11 cellular contexts compared by ENCODE assay signal in the genomic region with DNA sequence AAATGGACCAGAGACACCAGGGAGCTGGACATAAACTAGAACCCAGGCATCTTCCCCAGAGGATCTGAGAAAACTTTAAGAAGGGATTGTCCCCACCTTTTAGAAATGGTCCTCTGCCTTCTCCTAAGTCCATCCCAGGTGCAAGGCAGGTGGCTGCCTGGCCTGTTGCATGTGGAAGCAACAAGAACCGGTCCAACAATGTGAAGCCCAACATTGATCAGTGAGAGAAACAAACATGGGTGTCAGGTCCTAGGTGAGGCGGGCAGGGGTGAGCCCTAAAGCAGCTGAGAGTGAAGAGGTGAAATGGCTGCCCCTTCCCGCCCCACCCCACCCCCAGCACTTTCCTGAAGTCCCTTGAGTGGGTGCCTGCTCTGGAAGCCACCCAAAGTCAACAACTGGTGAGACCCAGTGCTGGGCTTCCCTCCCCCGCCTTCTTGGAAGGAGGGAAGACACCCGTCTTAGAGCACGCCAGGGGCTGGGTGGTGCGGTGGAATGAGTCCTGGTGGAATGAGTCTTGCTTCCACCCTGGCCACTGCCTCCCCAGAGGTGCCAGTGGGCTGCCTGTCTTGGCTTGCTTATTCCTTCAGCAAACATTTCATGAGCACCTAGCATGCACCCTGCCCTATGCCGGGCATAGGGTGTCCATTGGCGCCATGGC. TPM values are rescaled to one million over a fixed set of nuclear protein-coding genes. Genes with fewer than 3 reads are reported as not detected.
A peak's percentile ranks its signal among the peaks of the same experiment; 100 is the strongest.
DNase-seq lines count a peak whose midpoint lies in the region; ATAC-seq and TF ChIP-seq lines count a peak whose summit lies in the region.
"Had no signal": no experiment of that assay in that cellular context is flagged by ENCODE, and none has a peak within 500 bp of the region (broad histone marks: within the 10 kb centered on the region; RNA-seq: fewer than 3 reads in every experiment).

No MANE protein-coding gene starts in this region.

- peak overlapping the region; percentile 90 for H3K27ac ChIP-seq in liver (ENCODE audit: low read depth in 1 of 2, low read length in 2 of 2)
- H3K27ac ChIP-seq in thoracic aorta = no peak overlapping the region
- H3K27ac ChIP-seq in tibial nerve = peak overlapping the region in 2 of 4 donors; percentile 88 to 93

- H3K9me3 Mint-ChIP-seq in activated naive CD4-positive, alpha-beta T cell treated with anti-CD3 and anti-CD28 coated beads, Interleukin-2, amount 50 U/mL, for 24 hours = no peaks in the 10 kb centered on the region
- H3K9me3 Mint-ChIP-seq in activated T-helper 17 cell treated with anti-CD3 and anti-CD28 coated beads, Interleukin-2, amount 50 U/mL, for 72 hours = no peaks in the 10 kb centered on the region

- no peak for TF ChIP-seq POLR2A in tibial nerve (IDR thresholded peaks at IDR 0.05)

- peak overlapping the region; percentile 59 for H3K27ac Mint-ChIP-seq in activated naive CD4-positive, alpha-beta T cell treated with anti-CD3 and anti-CD28 coated beads, Interleukin-2, amount 50 U/mL, for 24 hours
- H3K27ac Mint-ChIP-seq in activated T-helper 17 cell treated with anti-CD3 and anti-CD28 coated beads, Interleukin-2, amount 50 U/mL, for 72 hours = peak overlapping the region; percentile 33

- peaks cover 4 to 11% (median 8%) of the 10 kb centered on the region in 4 donors for H3K36me3 ChIP-seq in liver (ENCODE audit: control insufficient read depth in 4 of 4, insufficient read depth in 3 of 4, low read depth in 1 of 4, low read length in 3 of 4)
- peaks cover 22% of the 10 kb centered on the region for H3K36me3 ChIP-seq in thoracic aorta
- peaks cover 0 to 41% (median 7%) of the 10 kb centered on the region in 3 donors for H3K36me3 ChIP-seq in tibial nerve

- TF ChIP-seq CTCF in liver (IDR thresholded peaks at IDR 0.05; ENCODE audit: low read depth, low read length, missing input control) = no peak
- no peak for TF ChIP-seq CTCF in thoracic aorta (IDR thresholded peaks at IDR 0.05)
- no peak for TF ChIP-seq CTCF in tibial nerve (IDR thresholded peaks at IDR 0.05)

- no peak overlapping the region for H3K9ac ChIP-seq in liver (ENCODE audit: low read depth in 1 of 2, low read length in 2 of 2)

- H3K4me1 ChIP-seq in liver (ENCODE audit: control insufficient read depth in 4 of 4, insufficient read depth in 4 of 4, low read length in 3 of 4) = peaks cover 23 to 76% (median 70%) of the 10 kb centered on the region in 4 donors
- H3K4me1 ChIP-seq in thoracic aorta (ENCODE audit: control insufficient read depth in 1 of 2, low read depth in 2 of 2) = peaks cover 18 to 22% of the 10 kb centered on the region in 2 donors
- peaks cover 2 to 41% (median 25%) of the 10 kb centered on the region in 4 donors for H3K4me1 ChIP-seq in tibial nerve

- H3K9me3 ChIP-seq in liver (ENCODE audit: control insufficient read depth in 4 of 4, low read length in 3 of 4) = no peaks in the 10 kb centered on the region
- H3K9me3 ChIP-seq in thoracic aorta = no peaks in the 10 kb centered on the region
- H3K9me3 ChIP-seq in tibial nerve = no peaks in the 10 kb centered on the region

- peak overlapping the region; percentile 88 for H3K4me3 Mint-ChIP-seq in activated naive CD4-positive, alpha-beta T cell treated with anti-CD3 and anti-CD28 coated beads, Interleukin-2, amount 50 U/mL, for 24 hours
- H3K4me3 Mint-ChIP-seq in activated T-helper 17 cell treated with anti-CD3 and anti-CD28 coated beads, Interleukin-2, amount 50 U/mL, for 72 hours = peak overlapping the region; percentile 79

- no peaks in the 10 kb centered on the region for H3K27me3 Mint-ChIP-seq in activated naive CD4-positive, alpha-beta T cell treated with anti-CD3 and anti-CD28 coated beads, Interleukin-2, amount 50 U/mL, for 24 hours
- H3K27me3 Mint-ChIP-seq in activated T-helper 17 cell treated with anti-CD3 and anti-CD28 coated beads, Interleukin-2, amount 50 U/mL, for 72 hours = no peaks in the 10 kb centered on the region

- no peak for TF ChIP-seq RAD21 in liver (IDR thresholded peaks at IDR 0.05)

- no peak for DNase-seq in activated naive CD4-positive, alpha-beta T cell (lab: John Stamatoyannopoulos, UW)
- no peak for DNase-seq in thoracic aorta (ENCODE audit: low spot score)
- DNase-seq in DMS114 treated with DMSO at 0.1 percent for 48 hours (lab: John Stamatoyannopoulos, UW; ENCODE audit: unreplicated experiment) = no peak
- no peak for DNase-seq in AG08395 (ENCODE audit: low spot score)
- no peak for DNase-seq in tibial nerve (ENCODE audit: low spot score in 2 of 2)
- DNase-seq: activated CD4-positive, alpha-beta T cell treated with anti-CD3 and anti-CD28 coated beads for 48 hours; NCI-H748 treated with DMSO at 0.1 percent for 48 hours had no signal

- H3K4me3 ChIP-seq in liver (ENCODE audit: low read depth in 1 of 3, low read length in 3 of 3) (no peak overlapping the region), thoracic aorta (peak overlapping the region; percentile 98), tibial nerve (peak overlapping the region in 1 of 4 donors; percentile 72)

- WGBS in liver = 69% methylated on average over 9 of the region's 9 CpGs
- 81 to 92% methylated on average over 6 to 7 of the region's 9 CpGs for WGBS in tibial nerve, 2 donors

- no peak for TF ChIP-seq EP300 in tibial nerve (IDR thresholded peaks at IDR 0.05)

- ATAC-seq in activated T-helper 17 cell treated with anti-CD3 and anti-CD28 coated beads, Interleukin-2, amount 50 U/mL, for 72 hours (replicated peaks) = no peak
- no peak for ATAC-seq in thoracic aorta (ENCODE audit: insufficient number of reproducible peaks, low FRiP score, low read depth)

- H3K27me3 ChIP-seq in liver (ENCODE audit: control insufficient read depth in 4 of 4, insufficient read depth in 4 of 4, low read length in 3 of 4) (no peaks in the 10 kb centered on the region), thoracic aorta (replicated peaks; ENCODE audit: insufficient read depth) (no peaks in the 10 kb centered on the region), tibial nerve (no peaks in the 10 kb centered on the region)

- H3K4me1 Mint-ChIP-seq in activated naive CD4-positive, alpha-beta T cell treated with anti-CD3 and anti-CD28 coated beads, Interleukin-2, amount 50 U/mL, for 24 hours = peaks cover 46% of the 10 kb centered on the region
- peaks cover 26% of the 10 kb centered on the region for H3K4me1 Mint-ChIP-seq in activated T-helper 17 cell treated with anti-CD3 and anti-CD28 coated beads, Interleukin-2, amount 50 U/mL, for 72 hours

- peaks cover 4% of the 10 kb centered on the region for H3K36me3 Mint-ChIP-seq in activated naive CD4-positive, alpha-beta T cell treated with anti-CD3 and anti-CD28 coated beads, Interleukin-2, amount 50 U/mL, for 24 hours
- H3K36me3 Mint-ChIP-seq in activated T-helper 17 cell treated with anti-CD3 and anti-CD28 coated beads, Interleukin-2, amount 50 U/mL, for 72 hours (ENCODE audit: low read depth) = peaks cover 49% of the 10 kb centered on the region

TF ChIP-seq in liver, 16 proteins besides CTCF, POLR2A, EP300 and RAD21 (continues in another document):
- TF ChIP-seq ATF3 (IDR thresholded peaks at IDR 0.05) (no peak), JUND (IDR thresholded peaks at IDR 0.05) (no peak), RXRA (IDR thresholded peaks at IDR 0.05) (no peak), FOXA2 (IDR thresholded peaks at IDR 0.05) (no peak), HNF4G (IDR thresholded peaks at IDR 0.05) (no peak), GABPA (IDR thresholded peaks at IDR 0.05 in 1 of 2, conservative IDR thresholded peaks at IDR 0.05 in 1 of 2) (no peak), ZBTB33 (IDR thresholded peaks at IDR 0.05) (no peak), YY1 (IDR thresholded peaks at IDR 0.05) (no peak), TAF1 (conservative IDR thresholded peaks at IDR 0.05) (no peak)
- TF ChIP-seq, protein P1, sequence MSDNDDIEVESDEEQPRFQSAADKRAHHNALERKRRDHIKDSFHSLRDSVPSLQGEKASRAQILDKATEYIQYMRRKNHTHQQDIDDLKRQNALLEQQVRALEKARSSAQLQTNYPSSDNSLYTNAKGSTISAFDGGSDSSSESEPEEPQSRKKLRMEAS (IDR thresholded peaks at IDR 0.05) = no peak

RNA-seq across cellular contexts. Expression of gene AP1M1, which starts 1.7 kb away (rescaled TPM):
- 100 to 1,000 TPM; 103 to 110 TPM for total RNA-seq in activated T-helper 17 cell treated with anti-CD3 and anti-CD28 coated beads, Interleukin-2, amount 50 U/mL, for 72 hours
- total RNA-seq in liver = 10 to 100 TPM; 25.4 to 62.2 TPM
- polyA plus RNA-seq in liver = 10 to 100 TPM; 50.4 TPM
- total RNA-seq in thoracic aorta = 100 to 1,000 TPM in 1 of 2 donors, 10 to 100 TPM in 1; 77.5 to 121 TPM
- 100 to 1,000 TPM in 3 of 4 donors, 10 to 100 TPM in 1; 92.8 to 144 (median 109) TPM for total RNA-seq in tibial nerve

RNA-seq across cellular contexts. Expression of gene FAM32A, which starts 14.2 kb away (rescaled TPM):
- 10 to 100 TPM; 43.0 to 61.9 TPM for total RNA-seq in activated T-helper 17 cell treated with anti-CD3 and anti-CD28 coated beads, Interleukin-2, amount 50 U/mL, for 72 hours
- total RNA-seq in liver (10 to 100 TPM; 46.2 to 60.2 TPM), thoracic aorta (10 to 100 TPM; 74.8 to 75.5 TPM), tibial nerve (10 to 100 TPM; 55.3 to 82.6 (median 73.0) TPM)
- 10 to 100 TPM; 50.4 to 54.3 TPM for polyA plus RNA-seq in liver

RNA-seq across cellular contexts. Expression of gene CIB3, which starts 26.1 kb away (rescaled TPM):
- total RNA-seq in activated T-helper 17 cell treated with anti-CD3 and anti-CD28 coated beads, Interleukin-2, amount 50 U/mL, for 72 hours = 1 to 10 TPM in 1 of 2 donors, not detected in 1; 1.1 TPM
- not detected for total RNA-seq in liver
- not detected for polyA plus RNA-seq in liver
- total RNA-seq in thoracic aorta = not detected
- not detected for total RNA-seq in tibial nerve
- total RNA-seq: dermis blood vessel endothelial cell had no signal

RNA-seq across cellular contexts. Expression of gene HSH2D, which starts 55.9 kb away (rescaled TPM):
- total RNA-seq in activated T-helper 17 cell treated with anti-CD3 and anti-CD28 coated beads, Interleukin-2, amount 50 U/mL, for 72 hours = 10 to 100 TPM; 32.7 to 39.3 TPM
- total RNA-seq in liver = 1 to 10 TPM; 1.2 to 2.9 TPM
- 1 to 10 TPM in 1 of 2 donors, under 1 TPM in 1; 0.33 to 1.2 TPM for polyA plus RNA-seq in liver
- total RNA-seq in thoracic aorta = 1 to 10 TPM in 1 of 2 donors, not detected in 1; 2.2 TPM
- under 1 TPM in 1 of 4 donors, not detected in 3; 0.22 TPM for total RNA-seq in tibial nerve
- total RNA-seq: dermis blood vessel endothelial cell had no signal

Comparison
In these comparisons a context has a peak if more than half of its experiments do, and no peak if none do; other contexts are left out.
1. H3K27ac ChIP-seq: peak in liver (2 of 2); none in thoracic aorta (0 of 2).